Comparison of ENCODE assay signal across 11 cellular contexts in the genomic region with DNA sequence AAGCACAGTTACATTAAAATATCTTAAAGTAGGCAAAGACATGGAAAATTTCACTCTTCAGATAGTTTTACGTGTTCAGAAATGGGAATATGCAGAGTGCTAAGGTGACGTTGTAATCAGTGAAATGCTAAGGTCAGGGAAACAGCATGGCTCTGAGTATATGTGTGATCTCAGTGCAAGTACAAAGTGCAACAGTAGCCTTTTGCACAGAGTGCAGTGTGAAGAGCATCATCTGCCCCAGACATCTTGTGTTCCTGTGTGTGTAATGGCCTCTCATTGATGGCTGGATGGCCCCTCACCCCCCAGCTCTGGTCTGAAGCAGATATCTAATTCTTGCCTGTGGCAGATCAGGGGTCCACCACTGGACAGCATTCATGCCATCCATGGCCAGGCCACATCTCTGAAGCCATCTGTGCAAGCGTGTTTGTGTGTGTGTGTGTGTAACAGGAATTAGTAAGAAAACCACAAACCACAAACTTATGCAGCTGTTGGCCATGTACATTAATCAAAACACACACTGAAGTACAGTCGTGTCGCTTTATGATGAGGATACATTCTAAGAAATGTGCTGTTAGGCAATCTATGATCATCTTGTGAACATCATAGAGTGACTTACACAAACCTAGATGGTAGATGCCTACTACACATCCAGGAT.
A peak's percentile ranks its signal among the peaks of the same experiment; 100 is the strongest.
DNase-seq lines count a peak whose midpoint lies in the region; TF ChIP-seq lines count a peak whose summit lies in the region.
"Had no signal": no experiment of that assay in that cellular context is flagged by ENCODE, and none has a peak within 500 bp of the region (broad histone marks: within the 10 kb centered on the region; RNA-seq: fewer than 3 reads in every experiment).

No MANE protein-coding gene starts in this region.

- no peak overlapping the region for H3K23ac ChIP-seq in neuronal stem cell (ENCODE audit: low read depth, low read length, poor library complexity)

- no peak overlapping the region for H3K18ac ChIP-seq in neuronal stem cell (ENCODE audit: low read length)

- TF ChIP-seq CTCF in ovary (IDR thresholded peaks at IDR 0.05), result no peak

- no peaks in the 10 kb centered on the region for H3K27me3 ChIP-seq in neuronal stem cell (ENCODE audit: control insufficient read depth in 3 of 3, insufficient read depth in 3 of 3, low read depth in 1 of 3, low read length in 3 of 3)
- H3K27me3 ChIP-seq in ovary, result no peaks in the 10 kb centered on the region
- H3K27me3 ChIP-seq: dorsolateral prefrontal cortex had no signal

- no peak overlapping the region for H2BK12ac ChIP-seq in neuronal stem cell (ENCODE audit: low read length)

- H3K14ac ChIP-seq in neuronal stem cell (ENCODE audit: low read length), result peak overlapping the region; percentile 17

- no peak overlapping the region for H3K9ac ChIP-seq in neuronal stem cell (ENCODE audit: low read depth, low read length, poor library complexity)

- peak overlapping the region in 1 of 2 donors; percentile 37 for H3K4me3 ChIP-seq in neuronal stem cell (ENCODE audit: low read length in 2 of 2)
- H3K4me3 ChIP-seq in ovary, result no peak overlapping the region
- H3K4me3 ChIP-seq: dorsolateral prefrontal cortex, SK-N-MC had no signal

- no peak overlapping the region for H3K27ac ChIP-seq in neuronal stem cell (replicated peaks; ENCODE audit: low read length)
- no peak overlapping the region for H3K27ac ChIP-seq in ovary
- H3K27ac ChIP-seq: SK-N-MC had no signal

- WGBS in neuronal stem cell (ENCODE audit: extremely low coverage in 2 of 2, insufficient read length in 2 of 2, insufficient replicate concordance in 1 of 2), 2 donors, result no CpG with 5 or more reads among the region's 5 CpGs
- 89 to 90% (median 90%) methylated on average over 5 of the region's 5 CpGs for WGBS in ovary, 3 donors

- no peak overlapping the region for H2AK5ac ChIP-seq in neuronal stem cell (ENCODE audit: low read depth, low read length)

- peak; percentile 78 for DNase-seq in GF-D8 (lab: John Stamatoyannopoulos, UW)
- peak; percentile 80 for DNase-seq in LHCN-M2 (ENCODE audit: low read depth)
- peak; percentile 3 for DNase-seq in astrocyte of the hippocampus (ENCODE audit: low read depth, low spot score)
- no peak for DNase-seq in neuronal stem cell (ENCODE audit: low spot score)
- no peak for DNase-seq in ovary
- no peak for DNase-seq in NCI-H748 (lab: John Stamatoyannopoulos, UW; ENCODE audit: unreplicated experiment)
- DNase-seq in activated CD8-positive, alpha-beta memory T cell treated with anti-CD3 and anti-CD28 coated beads, Interleukin-2, amount 50 U/mL, for 4 hours, result no peak
- no peak for DNase-seq in effector CD8-positive, alpha-beta T cell (lab: John Stamatoyannopoulos, UW)
- DNase-seq: dorsolateral prefrontal cortex, NCI-H146 had no signal

- intact Hi-C loops in ovary (cut with DNase I), result no loop called here

- H2BK15ac ChIP-seq in neuronal stem cell (ENCODE audit: low read length), result no peak overlapping the region

- no peak overlapping the region for H4K8ac ChIP-seq in neuronal stem cell (ENCODE audit: low read depth, low read length)

- H3K79me1 ChIP-seq in neuronal stem cell (ENCODE audit: low read depth, low read length), result no peaks in the 10 kb centered on the region

- no peak overlapping the region for H3K4me2 ChIP-seq in neuronal stem cell (ENCODE audit: insufficient read depth, low read length, poor library complexity, severe bottlenecking)

- no peak for TF ChIP-seq POLR2A in ovary (IDR thresholded peaks at IDR 0.05)

- H4K91ac ChIP-seq in neuronal stem cell (ENCODE audit: low read depth, low read length, poor library complexity), result no peak overlapping the region

- no peak overlapping the region for H2BK5ac ChIP-seq in neuronal stem cell (ENCODE audit: low read length)

- TF ChIP-seq EP300 in ovary (IDR thresholded peaks at IDR 0.05), result no peak

- H3K9me3 ChIP-seq in neuronal stem cell (replicated peaks in 1 of 2; ENCODE audit: control insufficient read depth in 2 of 2, insufficient read depth in 1 of 2, low read depth in 1 of 2, low read length in 2 of 2), result peaks cover 0 to 2% of the 10 kb centered on the region in 2 donors
- H3K9me3 ChIP-seq in ovary, result no peaks in the 10 kb centered on the region

- H3K36me3 ChIP-seq in neuronal stem cell (replicated peaks in 1 of 2; ENCODE audit: control insufficient read depth in 2 of 2, insufficient read depth in 2 of 2, low read length in 2 of 2) (peaks cover 0 to 7% of the 10 kb centered on the region in 2 donors), ovary (no peaks in the 10 kb centered on the region)

- peak overlapping the region; percentile 17 for H3K4ac ChIP-seq in neuronal stem cell (ENCODE audit: low read length)

- H2BK120ac ChIP-seq in neuronal stem cell (ENCODE audit: low read depth, low read length), result no peak overlapping the region

- no peak overlapping the region for H2AFZ ChIP-seq in neuronal stem cell (ENCODE audit: low read length)

- H3K4me1 ChIP-seq in neuronal stem cell (ENCODE audit: control insufficient read depth in 2 of 2, insufficient read depth in 1 of 2, low read depth in 1 of 2, low read length in 2 of 2) (no peaks in the 10 kb centered on the region), ovary (ENCODE audit: insufficient read depth) (peaks cover 2% of the 10 kb centered on the region)

Comparison
In these comparisons a context has a peak if more than half of its experiments do, and no peak if none do; other contexts are left out.
1. DNase-seq: peak in GF-D8 (single experiment), LHCN-M2 (single experiment) and astrocyte of the hippocampus (single experiment); none in neuronal stem cell (single experiment), ovary (0 of 5), NCI-H748 (single experiment), activated CD8-positive, alpha-beta memory T cell treated with anti-CD3 and anti-CD28 coated beads, Interleukin-2, amount 50 U/mL, for 4 hours (single experiment) and effector CD8-positive, alpha-beta T cell (single experiment).